Comparison of ENCODE assay signal across 20 cellular contexts in the genomic region with DNA sequence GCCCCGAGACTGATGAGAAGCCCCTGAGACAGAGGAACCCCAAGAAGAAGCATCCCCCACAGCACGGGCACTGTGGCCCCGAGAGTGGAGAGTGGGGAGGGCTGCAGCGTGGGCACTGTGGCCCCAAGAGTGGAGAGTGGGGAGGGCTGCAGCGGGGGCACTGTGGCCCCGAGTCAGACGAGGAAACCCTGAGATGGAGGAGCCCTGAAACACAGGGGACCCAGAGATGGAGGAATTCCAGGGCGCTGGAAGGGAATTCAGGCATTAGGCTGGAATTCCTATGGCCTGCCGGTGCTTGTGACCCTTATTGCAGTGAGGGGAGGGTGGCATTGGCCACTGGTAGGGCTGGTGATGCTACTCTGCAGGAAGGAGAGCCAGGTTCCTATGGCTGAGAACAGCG.
DNase-seq lines count a peak whose midpoint lies in the region; ATAC-seq and TF ChIP-seq lines count a peak whose summit lies in the region.
"Had no signal": no experiment of that assay in that cellular context is flagged by ENCODE, and none has a peak within 500 bp of the region (broad histone marks: within the 10 kb centered on the region; RNA-seq: fewer than 3 reads in every experiment).

No MANE protein-coding gene starts in this region.

- H3K4me1 ChIP-seq in endodermal cell (ENCODE audit: control insufficient read depth, insufficient read depth, low read length) (no peaks in the 10 kb centered on the region), sigmoid colon (no peaks in the 10 kb centered on the region), upper lobe of right lung (no peaks in the 10 kb centered on the region)

- no peaks in the 10 kb centered on the region for H3K36me3 ChIP-seq in endodermal cell (ENCODE audit: control insufficient read depth, insufficient read depth, low read length)
- H3K36me3 ChIP-seq in sigmoid colon = no peaks in the 10 kb centered on the region
- no peaks in the 10 kb centered on the region for H3K36me3 ChIP-seq in upper lobe of right lung

- DNase-seq in activated CD8-positive, alpha-beta memory T cell treated with anti-CD3 and anti-CD28 coated beads, Interleukin-2, amount 50 U/mL, for 48 hours = peak; percentile 35
- no peak for DNase-seq in activated CD8-positive, alpha-beta memory T cell treated with anti-CD3 and anti-CD28 coated beads, Interleukin-2, amount 10 ng/mL, durations not matched to agents 7 days and 5 days
- DNase-seq in endodermal cell (peak; percentile 27), sigmoid colon (peak; percentile 36), upper lobe of right lung (peak; percentile 18), GM19240 (ENCODE audit: insufficient read length, low spot score) (no peak), omental fat pad (ENCODE audit: low spot score) (no peak)
- no peak for DNase-seq in NK-92 treated with Interleukin-12 subunit alpha and Interleukin-12 subunit beta, amount 100 ng/mL, for 24 hours (lab: John Stamatoyannopoulos, UW)
- DNase-seq: Calu3, DMS53, EL, GM23248, KBM-7, NCI-H1105 treated with DMSO at 0.1 percent for 48 hours, NCI-H1694 treated with DMSO at 0.1 percent for 48 hours, NCI-H510A treated with DMSO at 0.1 percent for 48 hours, NCI-H82 had no signal

- H3K4me1 Mint-ChIP-seq in activated CD8-positive, alpha-beta memory T cell treated with anti-CD3 and anti-CD28 coated beads, Interleukin-2, amount 10 ng/mL, durations not matched to agents 7 days and 5 days = no peaks in the 10 kb centered on the region
- no peaks in the 10 kb centered on the region for H3K4me1 Mint-ChIP-seq in endodermal cell

- CTCF ChIA-PET in activated CD8-positive, alpha-beta memory T cell treated with anti-CD3 and anti-CD28 coated beads, Interleukin-2, amount 10 ng/mL, durations not matched to agents 7 days and 5 days (lab: Charles Lee) = no interaction called here

- no peak for TF ChIP-seq POLR2A in sigmoid colon (IDR thresholded peaks at IDR 0.05)

- no peaks in the 10 kb centered on the region for H3K9me3 Mint-ChIP-seq in activated CD8-positive, alpha-beta memory T cell treated with anti-CD3 and anti-CD28 coated beads, Interleukin-2, amount 10 ng/mL, durations not matched to agents 7 days and 5 days (ENCODE audit: low read depth)
- no peaks in the 10 kb centered on the region for H3K9me3 Mint-ChIP-seq in endodermal cell
- H3K9me3 Mint-ChIP-seq: CD8-positive, alpha-beta T cell had no signal

- H3K9me3 ChIP-seq in endodermal cell (ENCODE audit: control insufficient read depth, low read length) (no peaks in the 10 kb centered on the region), sigmoid colon (no peaks in the 10 kb centered on the region), upper lobe of right lung (no peaks in the 10 kb centered on the region)

- H3K27me3 ChIP-seq in endodermal cell (ENCODE audit: control insufficient read depth, insufficient read depth, low read length, poor library complexity, severe bottlenecking) = no peaks in the 10 kb centered on the region
- peaks cover 0 to 4% (median 0%) of the 10 kb centered on the region in 3 donors for H3K27me3 ChIP-seq in sigmoid colon
- no peaks in the 10 kb centered on the region for H3K27me3 ChIP-seq in upper lobe of right lung

- TF ChIP-seq EP300 in sigmoid colon (IDR thresholded peaks at IDR 0.05) = no peak

- H3K4me3 ChIP-seq in endodermal cell (ENCODE audit: low read length) (no peak overlapping the region), sigmoid colon (no peak overlapping the region), upper lobe of right lung (no peak overlapping the region)
- H3K4me3 ChIP-seq: GM12878, GM23248 had no signal

- TF ChIP-seq CTCF in endodermal cell (conservative IDR thresholded peaks at IDR 0.05) (no peak), sigmoid colon (IDR thresholded peaks at IDR 0.05) (no peak), upper lobe of right lung (IDR thresholded peaks at IDR 0.05) (no peak), omental fat pad (IDR thresholded peaks at IDR 0.05) (no peak)

- ATAC-seq in activated CD8-positive, alpha-beta memory T cell treated with anti-CD3 and anti-CD28 coated beads, Interleukin-2, amount 10 ng/mL, durations not matched to agents 7 days and 5 days = no peak
- no peak for ATAC-seq in upper lobe of right lung
- no peak for ATAC-seq in omental fat pad (ENCODE audit: low FRiP score)
- ATAC-seq: CD8-positive, alpha-beta T cell; GM12878 had no signal

- no peak overlapping the region for H3K9ac ChIP-seq in endodermal cell (ENCODE audit: extremely low read depth, low read length, poor library complexity, severe bottlenecking)
- H3K9ac ChIP-seq: GM23248 had no signal

- intact Hi-C loops in sigmoid colon (cut with DNase I) (no loop called here), upper lobe of right lung (cut with DNase I) (no loop called here)

- no peaks in the 10 kb centered on the region for H3K36me3 Mint-ChIP-seq in activated CD8-positive, alpha-beta memory T cell treated with anti-CD3 and anti-CD28 coated beads, Interleukin-2, amount 10 ng/mL, durations not matched to agents 7 days and 5 days
- no peaks in the 10 kb centered on the region for H3K36me3 Mint-ChIP-seq in endodermal cell (ENCODE audit: low read depth)
- H3K36me3 Mint-ChIP-seq: CD8-positive, alpha-beta T cell had no signal

- WGBS in endodermal cell (ENCODE audit: insufficient coverage in 1 of 2, insufficient read length in 1 of 2), 2 experiments = 84 to 87% methylated on average over 5 to 10 of the region's 10 CpGs
- 87 to 88% methylated on average over 10 of the region's 10 CpGs for WGBS in sigmoid colon, 2 donors

- H3K27ac Mint-ChIP-seq in activated CD8-positive, alpha-beta memory T cell treated with anti-CD3 and anti-CD28 coated beads, Interleukin-2, amount 10 ng/mL, durations not matched to agents 7 days and 5 days = no peak overlapping the region
- H3K27ac Mint-ChIP-seq in endodermal cell = no peak overlapping the region
- H3K27ac Mint-ChIP-seq: CD8-positive, alpha-beta T cell had no signal

- H3K27me3 Mint-ChIP-seq in activated CD8-positive, alpha-beta memory T cell treated with anti-CD3 and anti-CD28 coated beads, Interleukin-2, amount 10 ng/mL, durations not matched to agents 7 days and 5 days = peaks cover 11% of the 10 kb centered on the region
- peaks cover 10% of the 10 kb centered on the region for H3K27me3 Mint-ChIP-seq in endodermal cell (ENCODE audit: insufficient read depth)

- H3K27ac ChIP-seq in endodermal cell (ENCODE audit: low read depth, low read length) (no peak overlapping the region), sigmoid colon (no peak overlapping the region), upper lobe of right lung (no peak overlapping the region)
- H3K27ac ChIP-seq: GM23248, RWPE1 had no signal

- no peak overlapping the region for H3K4me3 Mint-ChIP-seq in activated CD8-positive, alpha-beta memory T cell treated with anti-CD3 and anti-CD28 coated beads, Interleukin-2, amount 10 ng/mL, durations not matched to agents 7 days and 5 days
- H3K4me3 Mint-ChIP-seq in endodermal cell = no peak overlapping the region
- H3K4me3 Mint-ChIP-seq: CD8-positive, alpha-beta T cell had no signal

Comparison
In these comparisons a context has a peak if more than half of its experiments do, and no peak if none do; other contexts are left out.
1. DNase-seq: peak in activated CD8-positive, alpha-beta memory T cell treated with anti-CD3 and anti-CD28 coated beads, Interleukin-2, amount 50 U/mL, for 48 hours (single experiment), endodermal cell (single experiment), sigmoid colon (single experiment) and upper lobe of right lung (single experiment); none in activated CD8-positive, alpha-beta memory T cell treated with anti-CD3 and anti-CD28 coated beads, Interleukin-2, amount 10 ng/mL, durations not matched to agents 7 days and 5 days (single experiment), GM19240 (single experiment), NK-92 treated with Interleukin-12 subunit alpha and Interleukin-12 subunit beta, amount 100 ng/mL, for 24 hours (single experiment) and omental fat pad (single experiment).